In the genomic region with DNA sequence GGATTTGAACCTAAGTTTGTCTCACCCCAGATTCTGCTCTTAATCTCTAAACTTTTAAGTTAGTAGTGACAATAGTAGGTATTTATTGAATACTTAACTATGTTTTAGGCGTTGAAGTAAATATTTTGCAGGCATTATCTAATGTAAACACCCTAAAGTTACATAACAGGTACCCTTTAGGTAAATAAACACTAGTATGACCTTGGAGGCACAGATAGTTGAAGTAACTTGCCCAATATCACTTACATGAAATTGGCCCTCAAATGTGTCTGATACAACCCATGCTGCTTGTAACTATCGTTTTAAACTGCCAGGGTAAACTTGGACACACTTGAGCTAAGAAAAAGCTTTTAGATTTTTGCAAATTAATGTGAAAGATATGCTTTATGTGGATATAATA, we compare ENCODE assay signal across 1 cellular context.
TF ChIP-seq lines count a peak whose summit lies in the region.

No MANE protein-coding gene starts in this region.

TF ChIP-seq in GM12878, 131 proteins besides CTCF, POLR2A, EP300 and RAD21 (continued from another document):
- TF ChIP-seq, protein P1, sequence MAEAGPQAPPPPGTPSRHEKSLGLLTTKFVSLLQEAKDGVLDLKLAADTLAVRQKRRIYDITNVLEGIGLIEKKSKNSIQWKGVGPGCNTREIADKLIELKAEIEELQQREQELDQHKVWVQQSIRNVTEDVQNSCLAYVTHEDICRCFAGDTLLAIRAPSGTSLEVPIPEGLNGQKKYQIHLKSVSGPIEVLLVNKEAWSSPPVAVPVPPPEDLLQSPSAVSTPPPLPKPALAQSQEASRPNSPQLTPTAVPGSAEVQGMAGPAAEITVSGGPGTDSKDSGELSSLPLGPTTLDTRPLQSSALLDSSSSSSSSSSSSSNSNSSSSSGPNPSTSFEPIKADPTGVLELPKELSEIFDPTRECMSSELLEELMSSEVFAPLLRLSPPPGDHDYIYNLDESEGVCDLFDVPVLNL (IDR thresholded peaks at IDR 0.05; ENCODE audit: low read depth, low read length), result no peak
- no peak for TF ChIP-seq WRNIP1 (IDR thresholded peaks at IDR 0.05; ENCODE audit: borderline replicate concordance, low read depth, low read length)
- TF ChIP-seq SREBF2 (IDR thresholded peaks at IDR 0.05; ENCODE audit: low read length), result no peak
- TF ChIP-seq MEF2B (IDR thresholded peaks at IDR 0.05; ENCODE audit: partially characterized antibody, poor library complexity, severe bottlenecking), result no peak
TF ChIP-seq in GM12878: peak in this region for 0.
